In genomic region chr2:48328972-48329723, GRCh38 we compare ENCODE assay signal across 10 cellular contexts. TPM values are rescaled to one million over a fixed set of nuclear protein-coding genes. Genes with fewer than 3 reads are reported as not detected.
DNase-seq lines count a peak whose midpoint lies in the region; ATAC-seq and TF ChIP-seq lines count a peak whose summit lies in the region.
"Had no signal": no experiment of that assay in that cellular context is flagged by ENCODE, and none has a peak within 500 bp of the region (broad histone marks: within the 10 kb centered on the region; RNA-seq: fewer than 3 reads in every experiment).

No MANE protein-coding gene starts in this region.

- no peak for TF ChIP-seq RAD21 in liver (IDR thresholded peaks at IDR 0.05)

- H3K27me3 ChIP-seq in BLaER1 treated with 17β-estradiol and CSF1 and Interleukin-3, amounts not matched to agents 10 nM and 100 nM = no peaks in the 10 kb centered on the region
- no peaks in the 10 kb centered on the region for H3K27me3 ChIP-seq in liver (ENCODE audit: control insufficient read depth in 4 of 4, insufficient read depth in 4 of 4, low read length in 3 of 4)

- 65% methylated on average over 3 of the region's 3 CpGs for WGBS in liver

- DNase-seq in MV-4-11 (lab: John Stamatoyannopoulos, UW) (peak; percentile 74), SHP77 treated with DMSO at 0.1 percent for 48 hours (lab: John Stamatoyannopoulos, UW) (peak; percentile 11), HUDEP-2 (lab: John Stamatoyannopoulos, UW; ENCODE audit: unreplicated experiment in 76 of 76) (no peak)
- no peak for DNase-seq in stimulated activated CD4-positive, alpha-beta T cell treated with anti-CD3 and anti-CD28 coated beads, Interleukin-4, amount 100 ng/mL, for 4 hours
- DNase-seq in central memory CD4-positive, alpha-beta T cell = no peak
- DNase-seq: activated CD4-positive, CD25-positive, alpha-beta regulatory T cell; NCI-H446 had no signal

- peak overlapping the region; percentile 30 to 93 (median 63) for H3K4me2 ChIP-seq in BLaER1 treated with 17β-estradiol and CSF1 and Interleukin-3, amounts not matched to agents 10 nM and 100 nM

- ATAC-seq in GM19324 (IDR thresholded peaks at IDR 0.05; ENCODE audit: low FRiP score, unreplicated experiment) = no peak

- H3K4me3 ChIP-seq in BLaER1 treated with 17β-estradiol and CSF1 and Interleukin-3, amounts not matched to agents 10 nM and 100 nM = no peak overlapping the region
- no peak overlapping the region for H3K4me3 ChIP-seq in liver (ENCODE audit: low read depth in 1 of 3, low read length in 3 of 3)

- H3K27ac ChIP-seq in BLaER1 treated with 17β-estradiol and CSF1 and Interleukin-3, amounts not matched to agents 10 nM and 100 nM = peak overlapping the region; percentile 27 to 76 (median 51); a peak in 20 of 22 replicates
- H3K27ac ChIP-seq in liver (ENCODE audit: low read depth in 1 of 2, low read length in 2 of 2) = no peak overlapping the region

- peaks cover 20 to 86% (median 41%) of the 10 kb centered on the region in 10 experiments for H3K4me1 ChIP-seq in BLaER1 treated with 17β-estradiol and CSF1 and Interleukin-3, amounts not matched to agents 10 nM and 100 nM
- peaks cover 2 to 26% (median 14%) of the 10 kb centered on the region in 4 donors for H3K4me1 ChIP-seq in liver (ENCODE audit: control insufficient read depth in 4 of 4, insufficient read depth in 4 of 4, low read length in 3 of 4)

- no peak for TF ChIP-seq CTCF in liver (IDR thresholded peaks at IDR 0.05; ENCODE audit: low read depth, low read length, missing input control)

- H3K9ac ChIP-seq in BLaER1 treated with 17β-estradiol and CSF1 and Interleukin-3, amounts not matched to agents 10 nM and 100 nM = peak overlapping the region in 9 of 11 experiments; percentile 2 to 52 (median 42); a peak in 8 of 22 replicates
- peak overlapping the region in 1 of 2 donors; percentile 17 for H3K9ac ChIP-seq in liver (ENCODE audit: low read depth in 1 of 2, low read length in 2 of 2)

- H4K20me1 ChIP-seq in BLaER1 treated with 17β-estradiol and CSF1 and Interleukin-3, amounts not matched to agents 10 nM and 100 nM = peaks cover 4 to 71% (median 49%) of the 10 kb centered on the region in 11 experiments; a peak in 18 of 22 replicates

- H3K9me3 ChIP-seq in BLaER1 treated with 17β-estradiol and CSF1 and Interleukin-3, amounts not matched to agents 10 nM and 100 nM (replicated peaks in 1 of 11) = peaks cover 0 to 4% (median under 1%) of the 10 kb centered on the region in 11 experiments; a peak in 4 of 22 replicates
- no peaks in the 10 kb centered on the region for H3K9me3 ChIP-seq in liver (ENCODE audit: control insufficient read depth in 4 of 4, low read length in 3 of 4)

- peaks cover 0 to 15% (median 8%) of the 10 kb centered on the region in 11 experiments; a peak in 14 of 22 replicates for H3K36me3 ChIP-seq in BLaER1 treated with 17β-estradiol and CSF1 and Interleukin-3, amounts not matched to agents 10 nM and 100 nM
- H3K36me3 ChIP-seq in liver (ENCODE audit: control insufficient read depth in 4 of 4, insufficient read depth in 3 of 4, low read depth in 1 of 4, low read length in 3 of 4) = no peaks in the 10 kb centered on the region

TF ChIP-seq in liver, 16 proteins besides CTCF, POLR2A, EP300 and RAD21:
- TF ChIP-seq HNF4A (conservative IDR thresholded peaks at IDR 0.05) = peak; percentile 15 to 39
- TF ChIP-seq JUND (IDR thresholded peaks at IDR 0.05) = no peak

RNA-seq across cellular contexts. Expression of gene FOXN2, which starts 14.7 kb away (rescaled TPM):
- total RNA-seq in liver = 10 to 100 TPM; 23.8 to 27.5 TPM
- polyA plus RNA-seq in liver = 10 to 100 TPM in 1 of 2 donors, 1 to 10 TPM in 1; 6.4 to 18.6 TPM

Comparison
In these comparisons a context has a peak if more than half of its experiments do, and no peak if none do; other contexts are left out.
1. H3K27ac ChIP-seq: peak in BLaER1 treated with 17β-estradiol and CSF1 and Interleukin-3, amounts not matched to agents 10 nM and 100 nM (11 of 11); none in liver (0 of 2).
2. DNase-seq: peak in MV-4-11 (single experiment) and SHP77 treated with DMSO at 0.1 percent for 48 hours (single experiment); none in stimulated activated CD4-positive, alpha-beta T cell treated with anti-CD3 and anti-CD28 coated beads, Interleukin-4, amount 100 ng/mL, for 4 hours (0 of 2), HUDEP-2 (0 of 76) and central memory CD4-positive, alpha-beta T cell (single experiment).